Comparison of ENCODE assay signal across 8 cellular contexts in genomic region chr1:45803781-45804670, GRCh38. TPM values are rescaled to one million over a fixed set of nuclear protein-coding genes. Genes with fewer than 3 reads are reported as not detected.
DNase-seq lines count a peak whose midpoint lies in the region; ATAC-seq and TF ChIP-seq lines count a peak whose summit lies in the region.
"Not testable (repeated sequence)": the region's sequence is repeated elsewhere in the genome, so short reads cannot be mapped to it uniquely, and the experiment has no call there.

No MANE protein-coding gene starts in this region.

- H3K4me2 ChIP-seq in OCI-LY3 (ENCODE audit: low read length) = peak overlapping the region; percentile 97
- peak overlapping the region; percentile 82 for H3K4me2 ChIP-seq in mesenchymal stem cell (ENCODE audit: low read length, poor library complexity, severe bottlenecking)

- not testable (repeated sequence) for H3K14ac ChIP-seq in mesenchymal stem cell (ENCODE audit: low read length in 2 of 2)

- H4K8ac ChIP-seq in mesenchymal stem cell (ENCODE audit: low read length) = not testable (repeated sequence)

- peaks cover 17% of the 10 kb centered on the region for H3K79me2 ChIP-seq in OCI-LY3 (ENCODE audit: low read length)

- DNase-seq in COLO668 (lab: John Stamatoyannopoulos, UW; ENCODE audit: unreplicated experiment) (peak; percentile 48), fibroblast of mammary gland (ENCODE audit: low read depth) (peak; percentile 11), mesenchymal stem cell (peak; percentile 26)
- peak; percentile 68 for DNase-seq in activated effector memory CD4-positive, alpha-beta T cell treated with anti-CD3 and anti-CD28 coated beads, Interleukin-2, amount 50 U/mL, for 16 hours
- peak; percentile 2 to 4 for DNase-seq in stimulated activated CD4-positive, alpha-beta T cell treated with anti-CD3 and anti-CD28 coated beads, Interleukin-4, amount 100 ng/mL, for 48 hours (ENCODE audit: low read depth in 2 of 2)

- H2AFZ ChIP-seq in OCI-LY3 (ENCODE audit: low read depth, low read length) (peak overlapping the region; percentile 25; the same call in 1 of the 2 replicates), mesenchymal stem cell (ENCODE audit: low read depth, low read length) (peak overlapping the region; percentile 29)

- not testable (repeated sequence) for H4K91ac ChIP-seq in mesenchymal stem cell (ENCODE audit: low read length)

- not testable (repeated sequence) for H3K79me1 ChIP-seq in mesenchymal stem cell (replicated peaks; ENCODE audit: low read length, poor library complexity, severe bottlenecking)

- H3K4me1 ChIP-seq in OCI-LY3 (ENCODE audit: low read length) = peaks cover 13% of the 10 kb centered on the region
- not testable (repeated sequence) for H3K4me1 ChIP-seq in mesenchymal stem cell (ENCODE audit: control insufficient read depth, insufficient read depth, low read depth, low read length)

- H2BK12ac ChIP-seq in mesenchymal stem cell (ENCODE audit: low read length in 2 of 2) = not testable (repeated sequence)

- H2BK15ac ChIP-seq in mesenchymal stem cell (ENCODE audit: low read depth, poor library complexity, severe bottlenecking) = peak overlapping the region; percentile 23

- H3K4me3 ChIP-seq in OCI-LY3 (ENCODE audit: low read length) = peak overlapping the region; percentile 96
- peak overlapping the region; percentile 87 for H3K4me3 ChIP-seq in fibroblast of mammary gland (ENCODE audit: control insufficient read depth, low read depth, low read length)
- H3K4me3 ChIP-seq in mesenchymal stem cell (ENCODE audit: insufficient read depth in 1 of 2, low read depth in 1 of 2, low read length in 2 of 2) = peak overlapping the region; percentile 69 to 92

- ATAC-seq in GM21390 (IDR thresholded peaks at IDR 0.05; ENCODE audit: unreplicated experiment) = peak; percentile 30
- ATAC-seq in HG03520 (IDR thresholded peaks at IDR 0.05; ENCODE audit: unreplicated experiment) = peak; percentile 5

- not testable (repeated sequence) for H4K20me1 ChIP-seq in OCI-LY3 (ENCODE audit: insufficient read depth, low read length)

- TF ChIP-seq CTCF in OCI-LY3 (IDR thresholded peaks at IDR 0.05; ENCODE audit: low read depth, low read length); fibroblast of mammary gland (conservative IDR thresholded peaks at IDR 0.05; ENCODE audit: control insufficient read depth, insufficient read depth, low read depth, low read length): not testable (repeated sequence)

- H3K18ac ChIP-seq in mesenchymal stem cell (ENCODE audit: low read depth in 1 of 2, low read length in 2 of 2) = not testable (repeated sequence)

- H3K4ac ChIP-seq in mesenchymal stem cell (ENCODE audit: low read depth in 1 of 2, low read length in 2 of 2) = peak overlapping the region in 1 of 2 experiments; percentile 42

- not testable (repeated sequence) for H3K27me3 ChIP-seq in OCI-LY3 (ENCODE audit: low read depth, low read length); mesenchymal stem cell (ENCODE audit: control insufficient read depth in 1 of 2, insufficient read depth in 1 of 2, low read length in 2 of 2)

- H3K23ac ChIP-seq in mesenchymal stem cell (ENCODE audit: low read length in 2 of 2) = not testable (repeated sequence)

- 1% methylated on average over 36 of the region's 60 CpGs for WGBS in mesenchymal stem cell

- not testable (repeated sequence) for H3K36me3 ChIP-seq in OCI-LY3 (replicated peaks; ENCODE audit: low read depth, low read length)
- H3K36me3 ChIP-seq in mesenchymal stem cell (ENCODE audit: control insufficient read depth in 1 of 2, insufficient read depth in 2 of 2, low read depth in 1 of 2, low read length in 2 of 2) = peaks cover 0 to 22% of the 10 kb centered on the region in 2 experiments

- H2BK120ac ChIP-seq in mesenchymal stem cell (ENCODE audit: low read depth, low read length) = peak overlapping the region; percentile 34

- not testable (repeated sequence) for H2BK5ac ChIP-seq in mesenchymal stem cell (ENCODE audit: low read depth, low read length, poor library complexity, severe bottlenecking)

- not testable (repeated sequence) for H2AK5ac ChIP-seq in mesenchymal stem cell (ENCODE audit: low read length, severe bottlenecking)

- not testable (repeated sequence) for H3K27ac ChIP-seq in OCI-LY3 (ENCODE audit: low read length); mesenchymal stem cell (ENCODE audit: low read length, poor library complexity, severe bottlenecking)

- H3K9ac ChIP-seq in OCI-LY3 (ENCODE audit: low read length) (peak overlapping the region; percentile 76), mesenchymal stem cell (ENCODE audit: low read length) (peak overlapping the region; percentile 95)

- not testable (repeated sequence) for H3K9me3 ChIP-seq in OCI-LY3 (ENCODE audit: insufficient read depth, low read length); mesenchymal stem cell (ENCODE audit: control insufficient read depth, low read length)

RNA-seq across cellular contexts. Expression of gene MAST2, which starts 0.6 kb away (rescaled TPM):
- polyA plus RNA-seq in mesenchymal stem cell (2013, experiment 1 of 2) = 16.4 TPM
- 14.9 TPM for polyA plus RNA-seq in mesenchymal stem cell (2013, experiment 2 of 2)

RNA-seq across cellular contexts. Expression of gene IPP, which starts 53.6 kb away (rescaled TPM):
- polyA plus RNA-seq in mesenchymal stem cell (2013, experiment 1 of 2) = 8.6 TPM
- polyA plus RNA-seq in mesenchymal stem cell (2013, experiment 2 of 2) = 8.9 TPM

Comparison
In these comparisons a context has a peak if more than half of its experiments do, and no peak if none do; other contexts are left out.
1. DNase-seq: peak in every context shown above with its lines; median percentile 68 in activated effector memory CD4-positive, alpha-beta T cell treated with anti-CD3 and anti-CD28 coated beads, Interleukin-2, amount 50 U/mL, for 16 hours; 48 in COLO668; 26 in mesenchymal stem cell; 11 in fibroblast of mammary gland; 3 in stimulated activated CD4-positive, alpha-beta T cell treated with anti-CD3 and anti-CD28 coated beads, Interleukin-4, amount 100 ng/mL, for 48 hours.